22 cellular contexts compared by ENCODE assay signal in genomic region chr16:68356919-68357286, GRCh38. TPM values are rescaled to one million over a fixed set of nuclear protein-coding genes. Genes with fewer than 3 reads are reported as not detected.
DNase-seq lines count a peak whose midpoint lies in the region; ATAC-seq lines count a peak whose summit lies in the region.
"Had no signal": no experiment of that assay in that cellular context is flagged by ENCODE, and none has a peak within 500 bp of the region (broad histone marks: within the 10 kb centered on the region; RNA-seq: fewer than 3 reads in every experiment).

No MANE protein-coding gene starts in this region.

- intact Hi-C loops in Right ventricle myocardium inferior (cut with DNase I) (no loop called here), Right ventricle myocardium superior (cut with DNase I) (no loop called here)

- ATAC-seq in Right ventricle myocardium inferior: no peak
- no peak for ATAC-seq in Right ventricle myocardium superior (ENCODE audit: poor library complexity)
- no peak for ATAC-seq in HG03378 (IDR thresholded peaks at IDR 0.05; ENCODE audit: unreplicated experiment)
- ATAC-seq: gastrocnemius medialis, K562, left ventricle myocardium superior, Panc1 had no signal

- H3K27ac ChIP-seq in temporal lobe (ENCODE audit: low read depth, low read length): peak overlapping the region; percentile 17
- H3K27ac ChIP-seq: epithelial cell of prostate, gastrocnemius medialis, GM23248, ovary, sigmoid colon, thoracic aorta, WERI-Rb-1 had no signal

- H3K4me3 ChIP-seq in Jurkat, Clone E6-1 (ENCODE audit: low read length): peak overlapping the region; percentile 30
- H3K4me3 ChIP-seq: gastrocnemius medialis, GM23248, K562, ovary, sigmoid colon, thoracic aorta had no signal

- DNase-seq in Right ventricle myocardium inferior (ENCODE audit: missing footprints): peak; percentile 18
- no peak for DNase-seq in Right ventricle myocardium superior
- no peak for DNase-seq in Jurkat, Clone E6-1 (ENCODE audit: low read depth, low spot score)
- DNase-seq in amniotic epithelial cell (ENCODE audit: low read depth): peak; percentile 29
- no peak for DNase-seq in activated CD4-positive, CD25-positive, alpha-beta regulatory T cell treated with anti-CD3 and anti-CD28 coated beads, Interleukin-2, amount 50 U/mL, for 72 hours
- no peak for DNase-seq in COR-L47 (lab: John Stamatoyannopoulos, UW)
- DNase-seq: cortex of kidney, DMS 273 treated with DMSO at 0.1 percent for 48 hours, gastrocnemius medialis, GM23248, left ventricle myocardium superior, NCI-H1105 treated with DMSO at 0.1 percent for 48 hours, NCI-H2171, ovary, sigmoid colon, WERI-Rb-1 had no signal

RNA-seq across cellular contexts. Expression of gene PRMT7, which starts 46.1 kb away (rescaled TPM):
- total RNA-seq in Right ventricle myocardium inferior (28.9 TPM), Right ventricle myocardium superior (28.1 TPM), temporal lobe (39.1 TPM)
- polyA plus RNA-seq in Jurkat, Clone E6-1 (2012; ENCODE audit: insufficient read depth, insufficient read length): 76.6 TPM

RNA-seq across cellular contexts. Expression of gene SLC7A6OS, which starts 46.2 kb away (rescaled TPM):
- total RNA-seq in Right ventricle myocardium inferior: 12.4 TPM
- total RNA-seq in Right ventricle myocardium superior: 11.2 TPM
- polyA plus RNA-seq in Jurkat, Clone E6-1 (2012; ENCODE audit: insufficient read depth, insufficient read length): 16.5 TPM
- 8.9 TPM for total RNA-seq in temporal lobe

Comparison
In these comparisons a context has a peak if more than half of its experiments do, and no peak if none do; other contexts are left out.
1. DNase-seq: peak in Right ventricle myocardium inferior (single experiment) and amniotic epithelial cell (single experiment); none in Right ventricle myocardium superior (single experiment), Jurkat, Clone E6-1 (single experiment), activated CD4-positive, CD25-positive, alpha-beta regulatory T cell treated with anti-CD3 and anti-CD28 coated beads, Interleukin-2, amount 50 U/mL, for 72 hours (single experiment) and COR-L47 (single experiment).